In genomic region chr20:17557675-17558006, GRCh38 we compare ENCODE assay signal across 9 cellular contexts. TPM values are rescaled to one million over a fixed set of nuclear protein-coding genes. Genes with fewer than 3 reads are reported as not detected.
DNase-seq lines count a peak whose midpoint lies in the region; ATAC-seq and TF ChIP-seq lines count a peak whose summit lies in the region.
"Had no signal": no experiment of that assay in that cellular context is flagged by ENCODE, and none has a peak within 500 bp of the region (broad histone marks: within the 10 kb centered on the region; RNA-seq: fewer than 3 reads in every experiment).

No MANE protein-coding gene starts in this region.

- H3K27ac ChIP-seq in RWPE2 (ENCODE audit: poor library complexity, severe bottlenecking) = peak overlapping the region; percentile 99
- peak overlapping the region in 20 of 21 experiments; percentile 63 to 92 (median 86) for H3K27ac ChIP-seq in skin epidermis

- no peaks in the 10 kb centered on the region for H3K27me3 Mint-ChIP-seq in T-helper 2 cell treated with Interferon-gamma antibody and Interleukin-4, amounts not matched to agents 5 μg/mL and 100 μg/mL, for 36 hours (ENCODE audit: low read depth)
- H3K27me3 Mint-ChIP-seq: activated B cell treated with CpG ODN at 0.5 μM for 24 hours had no signal

- H3K4me1 ChIP-seq in RWPE2 (ENCODE audit: insufficient read depth, poor library complexity, severe bottlenecking) = peaks cover 32% of the 10 kb centered on the region

- peaks cover 15% of the 10 kb centered on the region for H3K4me1 Mint-ChIP-seq in T-helper 2 cell treated with Interferon-gamma antibody and Interleukin-4, amounts not matched to agents 5 μg/mL and 100 μg/mL, for 36 hours (ENCODE audit: low read depth)
- H3K4me1 Mint-ChIP-seq: activated B cell treated with CpG ODN at 0.5 μM for 24 hours had no signal

- H3K4me3 Mint-ChIP-seq in T-helper 2 cell treated with Interferon-gamma antibody and Interleukin-4, amounts not matched to agents 5 μg/mL and 100 μg/mL, for 36 hours = no peak overlapping the region
- H3K4me3 Mint-ChIP-seq: activated B cell treated with CpG ODN at 0.5 μM for 24 hours had no signal

- no peaks in the 10 kb centered on the region for H3K36me3 Mint-ChIP-seq in T-helper 2 cell treated with Interferon-gamma antibody and Interleukin-4, amounts not matched to agents 5 μg/mL and 100 μg/mL, for 36 hours (ENCODE audit: low read depth)

- DNase-seq in H4 (ENCODE audit: low spot score) (peak; percentile 64), RWPE2 (ENCODE audit: low spot score) (no peak), fibroblast of the aortic adventitia (ENCODE audit: low read depth) (peak; percentile 74), occipital lobe (lab: John Stamatoyannopoulos, UW) (no peak)
- no peak for DNase-seq in activated naive CD4-positive, alpha-beta T cell treated with anti-CD3 and anti-CD28 coated beads, Interleukin-2, amount 50 U/mL, for 16 hours
- no peak for DNase-seq in T-helper 2 cell treated with Interferon-gamma antibody and Interleukin-4, amounts not matched to agents 5 μg/mL and 100 μg/mL, for 36 hours (ENCODE audit: low spot score)
- DNase-seq: activated B cell treated with CpG ODN at 0.5 μM for 24 hours had no signal

- H3K27ac Mint-ChIP-seq in T-helper 2 cell treated with Interferon-gamma antibody and Interleukin-4, amounts not matched to agents 5 μg/mL and 100 μg/mL, for 36 hours = no peak overlapping the region
- H3K27ac Mint-ChIP-seq: activated B cell treated with CpG ODN at 0.5 μM for 24 hours had no signal

- no peaks in the 10 kb centered on the region for H3K36me3 ChIP-seq in RWPE2 (ENCODE audit: low read depth)

- no peaks in the 10 kb centered on the region for H3K9me3 Mint-ChIP-seq in T-helper 2 cell treated with Interferon-gamma antibody and Interleukin-4, amounts not matched to agents 5 μg/mL and 100 μg/mL, for 36 hours
- H3K9me3 Mint-ChIP-seq: activated B cell treated with CpG ODN at 0.5 μM for 24 hours had no signal

- ATAC-seq in RWPE2 (ENCODE audit: low read depth) (peak; percentile 71), HG03280 (IDR thresholded peaks at IDR 0.05; ENCODE audit: unreplicated experiment) (no peak)

- no peak for TF ChIP-seq CTCF in RWPE2 (IDR thresholded peaks at IDR 0.05; ENCODE audit: poor library complexity, severe bottlenecking)
- TF ChIP-seq CTCF in fibroblast of the aortic adventitia (IDR thresholded peaks at IDR 0.05; ENCODE audit: insufficient read depth, low read length) = no peak

- H3K9me3 ChIP-seq in RWPE2 (ENCODE audit: severe bottlenecking) = no peaks in the 10 kb centered on the region

- no peaks in the 10 kb centered on the region for H3K27me3 ChIP-seq in RWPE2 (ENCODE audit: insufficient read depth, poor library complexity, severe bottlenecking)

- H3K4me3 ChIP-seq in RWPE2 (ENCODE audit: severe bottlenecking) (no peak overlapping the region), fibroblast of the aortic adventitia (ENCODE audit: low read depth, low read length) (no peak overlapping the region), skin epidermis (peak overlapping the region in 2 of 7 experiments; percentile 5 to 26)

RNA-seq across cellular contexts. Expression of gene DSTN, which starts 12.2 kb away (rescaled TPM):
- 289 and 303 TPM in 2 replicates for total RNA-seq in H4 (2014; rRNA removed; shearing (Covaris generic))
- total RNA-seq in fibroblast of the aortic adventitia (ENCODE audit: low replicate concordance) (348 and 555 TPM in 2 replicates), occipital lobe (295 TPM)

RNA-seq across cellular contexts. Expression of gene BFSP1, which starts 26.5 kb away (rescaled TPM):
- 8.2 and 12.3 TPM in 2 replicates for total RNA-seq in H4 (2014; rRNA removed; shearing (Covaris generic))
- total RNA-seq in fibroblast of the aortic adventitia (ENCODE audit: low replicate concordance) (1.3 and 3.5 TPM in 2 replicates), occipital lobe (0.31 TPM)
- total RNA-seq: activated B cell treated with CpG ODN at 0.5 μM for 24 hours had no signal

Comparison
In these comparisons a context has a peak if more than half of its experiments do, and no peak if none do; other contexts are left out.
1. DNase-seq: peak in H4 (single experiment) and fibroblast of the aortic adventitia (single experiment); none in RWPE2 (single experiment), activated naive CD4-positive, alpha-beta T cell treated with anti-CD3 and anti-CD28 coated beads, Interleukin-2, amount 50 U/mL, for 16 hours (single experiment), T-helper 2 cell treated with Interferon-gamma antibody and Interleukin-4, amounts not matched to agents 5 μg/mL and 100 μg/mL, for 36 hours (single experiment) and occipital lobe (single experiment).